In genomic region chr12:120230974-120231315, GRCh38 we compare ENCODE assay signal across 8 cellular contexts. TPM values are rescaled to one million over a fixed set of nuclear protein-coding genes. Genes with fewer than 3 reads are reported as not detected.
DNase-seq lines count a peak whose midpoint lies in the region; ATAC-seq and TF ChIP-seq lines count a peak whose summit lies in the region.

No MANE protein-coding gene starts in this region.

- H3K4me2 ChIP-seq in GM23248 (ENCODE audit: unreplicated experiment), result peak overlapping the region; percentile 78

- POLR2A ChIA-PET in activated CD8-positive, alpha-beta T cell treated with anti-CD3 and anti-CD28 coated beads for 36 hours (lab: Charles Lee), result interaction anchor here (0.7 to 15.4 kb wide), 10 partner anchors 10 to 60 kb away, joined by 3 to 394 read pairs (median 18); partner anchors contain the start of genes PXN, RNU4-1, RNU4-2 and RPLP0

- no peaks in the 10 kb centered on the region for H4K20me1 ChIP-seq in GM23248 (ENCODE audit: insufficient read depth)

- ATAC-seq in activated CD8-positive, alpha-beta T cell treated with anti-CD3 and anti-CD28 coated beads for 36 hours, result no peak
- no peak for ATAC-seq in gastroesophageal sphincter
- ATAC-seq in GM18502 (IDR thresholded peaks at IDR 0.05; ENCODE audit: poor library complexity, unreplicated experiment), result no peak

- intact Hi-C loops in activated CD8-positive, alpha-beta T cell treated with anti-CD3 and anti-CD28 coated beads for 36 hours (cut with micrococcal nuclease), result loop anchor here (1.0 kb wide), 1 partner anchor 21 kb away; no protein-coding TSS in a partner anchor
- intact Hi-C loops in sigmoid colon (cut with DNase I), result no loop called here

- TF ChIP-seq POLR2A in gastroesophageal sphincter (IDR thresholded peaks at IDR 0.05) (no peak), sigmoid colon (IDR thresholded peaks at IDR 0.05) (no peak)

- peaks cover 88% of the 10 kb centered on the region for H3F3A ChIP-seq in GM23248 (ENCODE audit: insufficient read depth)

- H3K27me3 Mint-ChIP-seq in activated CD8-positive, alpha-beta T cell treated with anti-CD3 and anti-CD28 coated beads for 36 hours, result no peaks in the 10 kb centered on the region

- TF ChIP-seq CTCF in activated CD8-positive, alpha-beta T cell treated with anti-CD3 and anti-CD28 coated beads for 36 hours (IDR thresholded peaks at IDR 0.05), result no peak
- TF ChIP-seq CTCF in gastroesophageal sphincter (IDR thresholded peaks at IDR 0.05), result no peak
- no peak for TF ChIP-seq CTCF in sigmoid colon (IDR thresholded peaks at IDR 0.05)

- no peak overlapping the region for H2AFZ ChIP-seq in GM23248

- in situ Hi-C loops in GM23248 (cut with MboI), result no loop called here

- no peak for TF ChIP-seq EP300 in gastroesophageal sphincter (IDR thresholded peaks at IDR 0.05)
- TF ChIP-seq EP300 in sigmoid colon (IDR thresholded peaks at IDR 0.05), result no peak

- H3K4me3 Mint-ChIP-seq in activated CD8-positive, alpha-beta T cell treated with anti-CD3 and anti-CD28 coated beads for 36 hours, result peak overlapping the region; percentile 41

- no peaks in the 10 kb centered on the region for H3K36me3 ChIP-seq in GM23248 (ENCODE audit: low read depth)
- peaks cover 0 to 10% of the 10 kb centered on the region in 2 donors for H3K36me3 ChIP-seq in gastroesophageal sphincter
- H3K36me3 ChIP-seq in sigmoid colon, result peaks cover 0 to 6% (median 0%) of the 10 kb centered on the region in 4 donors

- no peaks in the 10 kb centered on the region for H3K9me2 ChIP-seq in GM23248 (ENCODE audit: insufficient read depth)

- H3K9me3 ChIP-seq in GM23248 (ENCODE audit: low read depth) (no peaks in the 10 kb centered on the region), gastroesophageal sphincter (no peaks in the 10 kb centered on the region), sigmoid colon (no peaks in the 10 kb centered on the region)

- no peaks in the 10 kb centered on the region for H3K9me3 Mint-ChIP-seq in activated CD8-positive, alpha-beta T cell treated with anti-CD3 and anti-CD28 coated beads for 36 hours

- H3K79me2 ChIP-seq in GM23248 (ENCODE audit: insufficient read depth), result peaks cover 82% of the 10 kb centered on the region

- H3K9ac ChIP-seq in GM23248, result peak overlapping the region; percentile 71

- peak overlapping the region; percentile 91 for H3K27ac Mint-ChIP-seq in activated CD8-positive, alpha-beta T cell treated with anti-CD3 and anti-CD28 coated beads for 36 hours

- H3K36me3 Mint-ChIP-seq in activated CD8-positive, alpha-beta T cell treated with anti-CD3 and anti-CD28 coated beads for 36 hours (ENCODE audit: low read depth), result no peaks in the 10 kb centered on the region

- H3K4me1 Mint-ChIP-seq in activated CD8-positive, alpha-beta T cell treated with anti-CD3 and anti-CD28 coated beads for 36 hours (ENCODE audit: low read depth), result peaks cover 82% of the 10 kb centered on the region

- H3K4me3 ChIP-seq in GM23248, result peak overlapping the region; percentile 59
- no peak overlapping the region for H3K4me3 ChIP-seq in gastroesophageal sphincter
- no peak overlapping the region for H3K4me3 ChIP-seq in sigmoid colon

- whole genome bisulfite sequencing in GM23248 (ENCODE audit: low coverage in 1 of 2, low lambda C conversion rate in 2 of 2, missing lambda C conversion rate in 2 of 2), 2 experiments, result 6% methylated on average over 6 of the region's 6 CpGs
- 32 to 33% methylated on average over 3 to 5 of the region's 6 CpGs for WGBS in gastroesophageal sphincter (ENCODE audit: low coverage in 1 of 2), 2 donors
- 53 to 83% methylated on average over 6 of the region's 6 CpGs for WGBS in sigmoid colon, 2 donors

- CTCF ChIA-PET in activated CD8-positive, alpha-beta T cell treated with anti-CD3 and anti-CD28 coated beads for 36 hours (lab: Charles Lee), result interaction anchor here (0.7 to 10.3 kb wide), 5 partner anchors 24 to 296 kb away, joined by 3 to 749 read pairs (median 9); partner anchors contain the start of genes PXN, RNU4-1, RNU4-2 and RPLP0

- no peaks in the 10 kb centered on the region for H3K27me3 ChIP-seq in GM23248 (replicated peaks; ENCODE audit: insufficient read depth)
- H3K27me3 ChIP-seq in gastroesophageal sphincter, result no peaks in the 10 kb centered on the region
- no peaks in the 10 kb centered on the region for H3K27me3 ChIP-seq in sigmoid colon

- H3K27ac ChIP-seq in GM23248 (peak overlapping the region; percentile 98), gastroesophageal sphincter (peak overlapping the region; percentile 64 to 97 (median 89)), sigmoid colon (peak overlapping the region; percentile 89 to 95 (median 92))

- DNase-seq in GM23248 (no peak), sigmoid colon (no peak), amygdala (lab: John Stamatoyannopoulos, UW) (no peak), germinal center (ENCODE audit: low spot score) (no peak), nucleus accumbens (lab: John Stamatoyannopoulos, UW) (no peak)
- no peak for DNase-seq in activated CD8-positive, alpha-beta T cell treated with anti-CD3 and anti-CD28 coated beads for 36 hours

- H3K4me1 ChIP-seq in GM23248 (ENCODE audit: insufficient read depth), result peaks cover 81% of the 10 kb centered on the region
- peaks cover 27 to 100% (median 85%) of the 10 kb centered on the region in 3 donors for H3K4me1 ChIP-seq in gastroesophageal sphincter
- peaks cover 0 to 97% (median 90%) of the 10 kb centered on the region in 4 donors for H3K4me1 ChIP-seq in sigmoid colon

RNA-seq across cellular contexts. Expression of gene RPLP0, which starts 30.0 kb away (rescaled TPM):
- 4,120 and 4,786 TPM in 2 replicates for total RNA-seq in GM23248 (2014; rRNA removed; shearing (Covaris generic))
- polyA plus RNA-seq in GM23248 (2016; fragmentation: Nextera tagmentation; extraction: Ambion mirVana), result 1,272 and 1,276 TPM in 2 replicates
- 1,000 to 10,000 TPM; 4,421 to 4,585 TPM for total RNA-seq in activated CD8-positive, alpha-beta T cell treated with anti-CD3 and anti-CD28 coated beads for 36 hours
- total RNA-seq in gastroesophageal sphincter, result 1,000 to 10,000 TPM; 1,730 to 2,825 (median 2,260) TPM
- total RNA-seq in sigmoid colon, result 1,000 to 10,000 TPM; 2,593 to 3,468 (median 2,960) TPM
- polyA plus RNA-seq in sigmoid colon, result 1,000 to 10,000 TPM; 3,521 to 5,499 (median 3,713) TPM

RNA-seq across cellular contexts. Expression of gene PXN, which starts 34.6 kb away (rescaled TPM):
- total RNA-seq in GM23248 (2014; rRNA removed; shearing (Covaris generic)), result 63.7 and 87.2 TPM in 2 replicates
- polyA plus RNA-seq in GM23248 (2016; fragmentation: Nextera tagmentation; extraction: Ambion mirVana) (134 and 135 TPM in 2 replicates), sigmoid colon (100 to 1,000 TPM in 2 of 3 donors, 10 to 100 TPM in 1; 79.3 to 111 (median 101) TPM)
- total RNA-seq in activated CD8-positive, alpha-beta T cell treated with anti-CD3 and anti-CD28 coated beads for 36 hours, result 10 to 100 TPM; 40.2 to 45.3 TPM
- total RNA-seq in gastroesophageal sphincter (10 to 100 TPM; 43.2 to 80.4 (median 59.4) TPM), sigmoid colon (100 to 1,000 TPM in 1 of 4 donors, 10 to 100 TPM in 3; 41.0 to 127 (median 42.7) TPM)

RNA-seq across cellular contexts. Expression of gene GCN1, which starts 36.4 kb away (rescaled TPM):
- 74.8 and 79.7 TPM in 2 replicates for total RNA-seq in GM23248 (2014; rRNA removed; shearing (Covaris generic))
- polyA plus RNA-seq in GM23248 (2016; fragmentation: Nextera tagmentation; extraction: Ambion mirVana) (24.2 and 24.5 TPM in 2 replicates), sigmoid colon (10 to 100 TPM in 2 of 3 donors, 1 to 10 TPM in 1; 9.2 to 43.3 (median 18.0) TPM)
- 100 to 1,000 TPM; 130 to 137 TPM for total RNA-seq in activated CD8-positive, alpha-beta T cell treated with anti-CD3 and anti-CD28 coated beads for 36 hours
- total RNA-seq in gastroesophageal sphincter (10 to 100 TPM; 39.3 to 82.2 (median 56.0) TPM), sigmoid colon (10 to 100 TPM; 30.3 to 70.3 (median 40.4) TPM)
